Comparison of ENCODE assay signal across 23 cellular contexts in the genomic region with DNA sequence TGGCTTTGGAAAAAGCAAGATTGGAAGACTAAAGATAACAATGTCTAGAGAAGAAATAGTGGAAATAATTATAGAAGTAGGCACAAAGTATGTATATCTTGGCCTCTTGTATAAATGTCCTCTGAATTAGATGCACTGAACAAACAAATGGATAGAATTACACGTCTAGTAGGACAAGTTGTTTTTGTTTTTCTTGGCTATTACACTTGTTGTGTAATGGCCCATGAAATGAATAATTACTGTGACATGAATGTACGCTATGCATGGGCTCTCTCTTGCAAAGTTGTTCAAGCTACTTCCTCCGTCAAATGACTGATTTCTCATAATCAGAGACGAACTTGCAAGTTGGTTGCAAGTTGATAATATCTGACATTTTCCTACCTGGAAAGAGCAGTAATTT.
A peak's percentile ranks its signal among the peaks of the same experiment; 100 is the strongest.
DNase-seq lines count a peak whose midpoint lies in the region; ATAC-seq and TF ChIP-seq lines count a peak whose summit lies in the region.
"Had no signal": no experiment of that assay in that cellular context is flagged by ENCODE, and none has a peak within 500 bp of the region (broad histone marks: within the 10 kb centered on the region; RNA-seq: fewer than 3 reads in every experiment).

No MANE protein-coding gene starts in this region.

- no peak overlapping the region for H3K4me3 Mint-ChIP-seq in activated T-cell treated with anti-CD3 and anti-CD28 coated beads, Interleukin-2, amount 50 U/mL, for 72 hours
- H3K4me3 Mint-ChIP-seq: brain; CD4-positive, alpha-beta T cell; mesothelial cell of epicardium; neural crest cell; stimulated activated naive CD8-positive, alpha-beta T cell treated with anti-CD3 and anti-CD28 coated beads, Interleukin-15, Interleukin-2, amounts not matched to agents 100 ng/mL and 50 ng/mL, for 24 hours; T-cell had no signal

- H3K27me3 ChIP-seq in ACC112 (ENCODE audit: insufficient read depth, low read length): no peaks in the 10 kb centered on the region
- H3K27me3 ChIP-seq: esophagus muscularis mucosa, upper lobe of left lung had no signal

- H3K4me3 ChIP-seq in ACC112 (ENCODE audit: low read depth, low read length) (0 out of 2 replicates have a peak overlapping the region, but pooled peaks have one; percentile 22), fibroblast of pulmonary artery (replicated peaks; ENCODE audit: low read depth, low read length) (no peak overlapping the region)
- H3K4me3 ChIP-seq: esophagus muscularis mucosa, upper lobe of left lung had no signal

- no peak overlapping the region for H2AFZ ChIP-seq in ACC112 (ENCODE audit: low read length, unreplicated experiment)

- H3K4me1 ChIP-seq in ACC112 (ENCODE audit: control insufficient read depth, insufficient read depth, low read length, unreplicated experiment): peaks cover 44% of the 10 kb centered on the region
- H3K4me1 ChIP-seq: esophagus muscularis mucosa, upper lobe of left lung had no signal

- no peaks in the 10 kb centered on the region for H3K9me3 Mint-ChIP-seq in activated T-cell treated with anti-CD3 and anti-CD28 coated beads, Interleukin-2, amount 50 U/mL, for 72 hours
- H3K9me3 Mint-ChIP-seq: brain; mesothelial cell of epicardium; stimulated activated naive CD8-positive, alpha-beta T cell treated with anti-CD3 and anti-CD28 coated beads, Interleukin-15, Interleukin-2, amounts not matched to agents 100 ng/mL and 50 ng/mL, for 24 hours had no signal

- no peaks in the 10 kb centered on the region for H3K27me3 Mint-ChIP-seq in activated T-cell treated with anti-CD3 and anti-CD28 coated beads, Interleukin-2, amount 50 U/mL, for 72 hours (ENCODE audit: low read depth)
- H3K27me3 Mint-ChIP-seq: brain; CD4-positive, alpha-beta T cell; stimulated activated naive CD8-positive, alpha-beta T cell treated with anti-CD3 and anti-CD28 coated beads, Interleukin-15, Interleukin-2, amounts not matched to agents 100 ng/mL and 50 ng/mL, for 24 hours; T-cell had no signal

- no peaks in the 10 kb centered on the region for H3K4me1 Mint-ChIP-seq in activated T-cell treated with anti-CD3 and anti-CD28 coated beads, Interleukin-2, amount 50 U/mL, for 72 hours (ENCODE audit: low read depth)
- H3K4me1 Mint-ChIP-seq: T-cell had no signal

- no peak for TF ChIP-seq CTCF in fibroblast of pulmonary artery (IDR thresholded peaks at IDR 0.05; ENCODE audit: low read length, missing control alignments)

- peak; percentile 86 for DNase-seq in NCI-H1105 treated with DMSO at 0.1 percent for 48 hours (lab: John Stamatoyannopoulos, UW)
- peak; percentile 82 for DNase-seq in NCI-H748 (lab: John Stamatoyannopoulos, UW; ENCODE audit: unreplicated experiment)
- peak; percentile 58 for DNase-seq in fibroblast of pulmonary artery (ENCODE audit: low read depth)
- DNase-seq in nucleus accumbens (lab: John Stamatoyannopoulos, UW): no peak
- DNase-seq in NCI-H1092 (lab: John Stamatoyannopoulos, UW): no peak
- no peak for DNase-seq in activated T-cell treated with anti-CD3 and anti-CD28 coated beads, Interleukin-2, amount 50 U/mL, for 72 hours
- DNase-seq in dedifferentiated amniotic fluid mesenchymal stem cell (ENCODE audit: extremely low spot score): no peak
- DNase-seq: activated CD4-positive, alpha-beta T cell treated with anti-CD3 and anti-CD28 coated beads, Interleukin-2, amount 50 U/mL, for 4 hours; activated naive CD4-positive, alpha-beta T cell treated with Interleukin-2 at 50 U/mL for 16 hours; activated T-cell treated with anti-CD3 and anti-CD28 coated beads for 4 hours; CD4-positive, alpha-beta T cell; DND-41; left cardiac atrium; NCI-H187 treated with DMSO at 0.1 percent for 48 hours; T-cell; upper lobe of left lung had no signal

- H3K27ac ChIP-seq in ACC112 (ENCODE audit: low read depth, low read length): peak overlapping the region; percentile 75
- H3K27ac ChIP-seq: esophagus muscularis mucosa, upper lobe of left lung had no signal

- no peak overlapping the region for H3K27ac Mint-ChIP-seq in activated T-cell treated with anti-CD3 and anti-CD28 coated beads, Interleukin-2, amount 50 U/mL, for 72 hours
- H3K27ac Mint-ChIP-seq: brain; CD4-positive, alpha-beta T cell; mesothelial cell of epicardium; stimulated activated naive CD8-positive, alpha-beta T cell treated with anti-CD3 and anti-CD28 coated beads, Interleukin-15, Interleukin-2, amounts not matched to agents 100 ng/mL and 50 ng/mL, for 24 hours; T-cell had no signal

- no peak for ATAC-seq in activated T-cell treated with anti-CD3 and anti-CD28 coated beads, Interleukin-2, amount 50 U/mL, for 72 hours (replicated peaks in 1 of 2)
- ATAC-seq: HCT116, left cardiac atrium, T-cell had no signal

- H3K36me3 Mint-ChIP-seq in activated T-cell treated with anti-CD3 and anti-CD28 coated beads, Interleukin-2, amount 50 U/mL, for 72 hours (ENCODE audit: insufficient read depth in 2 of 2): no peaks in the 10 kb centered on the region
- H3K36me3 Mint-ChIP-seq: brain, mesothelial cell of epicardium, T-cell had no signal

- H3K79me2 ChIP-seq in ACC112 (ENCODE audit: control insufficient read depth, insufficient read depth, low read length, unreplicated experiment): no peaks in the 10 kb centered on the region

- H3K36me3 ChIP-seq in ACC112 (ENCODE audit: insufficient read depth, low read length): no peaks in the 10 kb centered on the region; the same call in 1 of the 2 replicates
- H3K36me3 ChIP-seq: esophagus muscularis mucosa, upper lobe of left lung had no signal

Comparison
In these comparisons a context has a peak if more than half of its experiments do, and no peak if none do; other contexts are left out.
1. DNase-seq: peak in NCI-H1105 treated with DMSO at 0.1 percent for 48 hours (single experiment), NCI-H748 (single experiment) and fibroblast of pulmonary artery (single experiment); none in nucleus accumbens (0 of 56), NCI-H1092 (single experiment), activated T-cell treated with anti-CD3 and anti-CD28 coated beads, Interleukin-2, amount 50 U/mL, for 72 hours (0 of 2) and dedifferentiated amniotic fluid mesenchymal stem cell (single experiment).